Comparison of ENCODE assay signal across 1 cellular context in the genomic region with DNA sequence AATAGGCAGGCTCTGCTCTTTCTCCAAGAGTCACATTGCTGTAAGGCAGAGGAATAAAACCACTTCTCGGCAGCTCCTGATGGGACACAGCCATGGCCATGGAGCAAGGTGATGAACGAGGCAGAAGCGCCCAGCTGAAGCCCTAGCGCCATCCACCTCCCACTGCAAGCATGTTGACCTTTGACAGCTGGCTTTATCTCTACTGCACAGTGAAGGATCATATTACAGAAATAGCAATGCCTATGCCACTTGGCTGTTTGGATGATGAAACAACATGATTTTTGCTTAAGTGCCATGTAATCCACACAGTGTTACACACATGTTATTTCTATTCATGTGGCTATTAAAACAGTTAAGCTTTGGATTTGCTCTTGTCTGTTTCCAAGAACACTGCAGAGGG.
TF ChIP-seq lines count a peak whose summit lies in the region.

No MANE protein-coding gene starts in this region.

TF ChIP-seq in HepG2, 621 proteins besides CTCF, POLR2A, EP300 and RAD21 (continued from another document and continues in another):
- TF ChIP-seq, protein P1, sequence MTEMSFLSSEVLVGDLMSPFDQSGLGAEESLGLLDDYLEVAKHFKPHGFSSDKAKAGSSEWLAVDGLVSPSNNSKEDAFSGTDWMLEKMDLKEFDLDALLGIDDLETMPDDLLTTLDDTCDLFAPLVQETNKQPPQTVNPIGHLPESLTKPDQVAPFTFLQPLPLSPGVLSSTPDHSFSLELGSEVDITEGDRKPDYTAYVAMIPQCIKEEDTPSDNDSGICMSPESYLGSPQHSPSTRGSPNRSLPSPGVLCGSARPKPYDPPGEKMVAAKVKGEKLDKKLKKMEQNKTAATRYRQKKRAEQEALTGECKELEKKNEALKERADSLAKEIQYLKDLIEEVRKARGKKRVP (CRISPR knock-in tag; IDR thresholded peaks at IDR 0.05) = peak in 1 of 2 experiments; percentile 79; a peak in 2 of 4 replicates
- TF ChIP-seq SIX4 (CRISPR knock-in tag; IDR thresholded peaks at IDR 0.05) (peak; percentile 98), SOX13 (IDR thresholded peaks at IDR 0.05) (no peak), SOX13 (CRISPR knock-in tag; conservative IDR thresholded peaks at IDR 0.05 in 1 of 2, IDR thresholded peaks at IDR 0.05 in 1 of 2) (peak in 1 of 2 experiments; percentile 12; a peak in 1 of 4 replicates), BRD4 (CRISPR knock-in tag; IDR thresholded peaks at IDR 0.05) (no peak), HNF4A (CRISPR knock-in tag; IDR thresholded peaks at IDR 0.05) (peak; percentile 49), DNMT1 (CRISPR knock-in tag; IDR thresholded peaks at IDR 0.05) (no peak), ELF3 (CRISPR knock-in tag; IDR thresholded peaks at IDR 0.05) (0 out of 2 replicates have a peak, but pooled peaks have one; percentile 28), HDAC1 (CRISPR knock-in tag; IDR thresholded peaks at IDR 0.05) (0 out of 2 replicates have a peak, but pooled peaks have one; percentile 16), GATAD2A (CRISPR knock-in tag; IDR thresholded peaks at IDR 0.05) (peak; percentile 34; the same call in 1 of the 2 replicates), AGO1 (IDR thresholded peaks at IDR 0.05; ENCODE audit: low read depth, low read length, poor library complexity, severe bottlenecking) (no peak), DR1 (CRISPR knock-in tag; IDR thresholded peaks at IDR 0.05) (no peak), YEATS4 (CRISPR knock-in tag; IDR thresholded peaks at IDR 0.05; ENCODE audit: borderline replicate concordance) (no peak), SMARCE1 (IDR thresholded peaks at IDR 0.05; ENCODE audit: borderline replicate concordance) (no peak), SP140L (CRISPR knock-in tag; IDR thresholded peaks at IDR 0.05; ENCODE audit: borderline replicate concordance) (no peak), GTF2F1 (IDR thresholded peaks at IDR 0.05; ENCODE audit: low read length) (no peak), NR2F1 (CRISPR knock-in tag; IDR thresholded peaks at IDR 0.05) (peak; percentile 76 to 78), ZNF3 (CRISPR knock-in tag; IDR thresholded peaks at IDR 0.05) (no peak), CREB1 (IDR thresholded peaks at IDR 0.05) (no peak), CREB1 (CRISPR knock-in tag; IDR thresholded peaks at IDR 0.05) (no peak), ZNF253 (CRISPR knock-in tag; IDR thresholded peaks at IDR 0.05; ENCODE audit: borderline replicate concordance) (no peak), CEBPB (IDR thresholded peaks at IDR 0.05; ENCODE audit: borderline replicate concordance, low read depth, low read length) (peak; percentile 65; the same call in 1 of the 2 replicates), ZBTB7B (CRISPR knock-in tag; IDR thresholded peaks at IDR 0.05) (no peak), RARG (CRISPR knock-in tag; IDR thresholded peaks at IDR 0.05; ENCODE audit: low read depth) (no peak), ZNF549 (CRISPR knock-in tag; IDR thresholded peaks at IDR 0.05) (no peak), RELA (CRISPR knock-in tag; IDR thresholded peaks at IDR 0.05) (no peak), FOXA1 (IDR thresholded peaks at IDR 0.05) (no peak), FOXA1 (CRISPR knock-in tag; IDR thresholded peaks at IDR 0.05) (peak; percentile 68), ZFAT (CRISPR knock-in tag; conservative IDR thresholded peaks at IDR 0.05) (no peak), CEBPG (CRISPR knock-in tag; IDR thresholded peaks at IDR 0.05) (0 out of 2 replicates have a peak, but pooled peaks have one; percentile 20), ZNF7 (CRISPR knock-in tag; IDR thresholded peaks at IDR 0.05) (no peak), CBX5 (CRISPR knock-in tag; IDR thresholded peaks at IDR 0.05; ENCODE audit: borderline replicate concordance) (no peak), MBD4 (IDR thresholded peaks at IDR 0.05; ENCODE audit: borderline replicate concordance, low read length) (no peak), NR2F6 (IDR thresholded peaks at IDR 0.05) (peak; percentile 70), NR2F6 (CRISPR knock-in tag; IDR thresholded peaks at IDR 0.05) (peak; percentile 85), SYNCRIP (IDR thresholded peaks at IDR 0.05; ENCODE audit: insufficient read depth, low read depth, low read length) (no peak), ZNF75D (CRISPR knock-in tag; IDR thresholded peaks at IDR 0.05; ENCODE audit: borderline replicate concordance) (no peak), KMT2B (CRISPR knock-in tag; IDR thresholded peaks at IDR 0.05) (no peak)
- TF ChIP-seq, protein P2, sequence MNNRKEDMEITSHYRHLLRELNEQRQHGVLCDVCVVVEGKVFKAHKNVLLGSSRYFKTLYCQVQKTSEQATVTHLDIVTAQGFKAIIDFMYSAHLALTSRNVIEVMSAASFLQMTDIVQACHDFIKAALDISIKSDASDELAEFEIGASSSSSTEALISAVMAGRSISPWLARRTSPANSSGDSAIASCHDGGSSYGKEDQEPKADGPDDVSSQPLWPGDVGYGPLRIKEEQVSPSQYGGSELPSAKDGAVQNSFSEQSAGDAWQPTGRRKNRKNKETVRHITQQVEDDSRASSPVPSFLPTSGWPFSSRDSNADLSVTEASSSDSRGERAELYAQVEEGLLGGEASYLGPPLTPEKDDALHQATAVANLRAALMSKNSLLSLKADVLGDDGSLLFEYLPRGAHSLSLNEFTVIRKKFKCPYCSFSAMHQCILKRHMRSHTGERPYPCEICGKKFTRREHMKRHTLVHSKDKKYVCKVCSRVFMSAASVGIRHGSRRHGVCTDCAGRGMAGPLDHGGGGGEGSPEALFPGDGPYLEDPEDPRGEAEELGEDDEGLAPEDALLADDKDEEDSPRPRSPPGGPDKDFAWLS (CRISPR knock-in tag; IDR thresholded peaks at IDR 0.05; ENCODE audit: borderline replicate concordance) = no peak
- TF ChIP-seq, protein P3, sequence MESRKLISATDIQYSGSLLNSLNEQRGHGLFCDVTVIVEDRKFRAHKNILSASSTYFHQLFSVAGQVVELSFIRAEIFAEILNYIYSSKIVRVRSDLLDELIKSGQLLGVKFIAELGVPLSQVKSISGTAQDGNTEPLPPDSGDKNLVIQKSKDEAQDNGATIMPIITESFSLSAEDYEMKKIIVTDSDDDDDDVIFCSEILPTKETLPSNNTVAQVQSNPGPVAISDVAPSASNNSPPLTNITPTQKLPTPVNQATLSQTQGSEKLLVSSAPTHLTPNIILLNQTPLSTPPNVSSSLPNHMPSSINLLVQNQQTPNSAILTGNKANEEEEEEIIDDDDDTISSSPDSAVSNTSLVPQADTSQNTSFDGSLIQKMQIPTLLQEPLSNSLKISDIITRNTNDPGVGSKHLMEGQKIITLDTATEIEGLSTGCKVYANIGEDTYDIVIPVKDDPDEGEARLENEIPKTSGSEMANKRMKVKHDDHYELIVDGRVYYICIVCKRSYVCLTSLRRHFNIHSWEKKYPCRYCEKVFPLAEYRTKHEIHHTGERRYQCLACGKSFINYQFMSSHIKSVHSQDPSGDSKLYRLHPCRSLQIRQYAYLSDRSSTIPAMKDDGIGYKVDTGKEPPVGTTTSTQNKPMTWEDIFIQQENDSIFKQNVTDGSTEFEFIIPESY (CRISPR knock-in tag; IDR thresholded peaks at IDR 0.05) = peak; percentile 83; the same call in 1 of the 2 replicates
- TF ChIP-seq, protein P4, sequence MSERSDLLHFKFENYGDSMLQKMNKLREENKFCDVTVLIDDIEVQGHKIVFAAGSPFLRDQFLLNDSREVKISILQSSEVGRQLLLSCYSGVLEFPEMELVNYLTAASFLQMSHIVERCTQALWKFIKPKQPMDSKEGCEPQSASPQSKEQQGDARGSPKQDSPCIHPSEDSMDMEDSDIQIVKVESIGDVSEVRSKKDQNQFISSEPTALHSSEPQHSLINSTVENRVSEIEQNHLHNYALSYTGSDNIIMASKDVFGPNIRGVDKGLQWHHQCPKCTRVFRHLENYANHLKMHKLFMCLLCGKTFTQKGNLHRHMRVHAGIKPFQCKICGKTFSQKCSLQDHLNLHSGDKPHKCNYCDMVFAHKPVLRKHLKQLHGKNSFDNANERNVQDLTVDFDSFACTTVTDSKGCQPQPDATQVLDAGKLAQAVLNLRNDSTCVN (CRISPR knock-in tag; IDR thresholded peaks at IDR 0.05; ENCODE audit: borderline replicate concordance) = no peak
- TF ChIP-seq, protein P5, sequence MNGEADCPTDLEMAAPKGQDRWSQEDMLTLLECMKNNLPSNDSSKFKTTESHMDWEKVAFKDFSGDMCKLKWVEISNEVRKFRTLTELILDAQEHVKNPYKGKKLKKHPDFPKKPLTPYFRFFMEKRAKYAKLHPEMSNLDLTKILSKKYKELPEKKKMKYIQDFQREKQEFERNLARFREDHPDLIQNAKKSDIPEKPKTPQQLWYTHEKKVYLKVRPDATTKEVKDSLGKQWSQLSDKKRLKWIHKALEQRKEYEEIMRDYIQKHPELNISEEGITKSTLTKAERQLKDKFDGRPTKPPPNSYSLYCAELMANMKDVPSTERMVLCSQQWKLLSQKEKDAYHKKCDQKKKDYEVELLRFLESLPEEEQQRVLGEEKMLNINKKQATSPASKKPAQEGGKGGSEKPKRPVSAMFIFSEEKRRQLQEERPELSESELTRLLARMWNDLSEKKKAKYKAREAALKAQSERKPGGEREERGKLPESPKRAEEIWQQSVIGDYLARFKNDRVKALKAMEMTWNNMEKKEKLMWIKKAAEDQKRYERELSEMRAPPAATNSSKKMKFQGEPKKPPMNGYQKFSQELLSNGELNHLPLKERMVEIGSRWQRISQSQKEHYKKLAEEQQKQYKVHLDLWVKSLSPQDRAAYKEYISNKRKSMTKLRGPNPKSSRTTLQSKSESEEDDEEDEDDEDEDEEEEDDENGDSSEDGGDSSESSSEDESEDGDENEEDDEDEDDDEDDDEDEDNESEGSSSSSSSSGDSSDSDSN (CRISPR knock-in tag; IDR thresholded peaks at IDR 0.05) = no peak
- TF ChIP-seq, protein P6, sequence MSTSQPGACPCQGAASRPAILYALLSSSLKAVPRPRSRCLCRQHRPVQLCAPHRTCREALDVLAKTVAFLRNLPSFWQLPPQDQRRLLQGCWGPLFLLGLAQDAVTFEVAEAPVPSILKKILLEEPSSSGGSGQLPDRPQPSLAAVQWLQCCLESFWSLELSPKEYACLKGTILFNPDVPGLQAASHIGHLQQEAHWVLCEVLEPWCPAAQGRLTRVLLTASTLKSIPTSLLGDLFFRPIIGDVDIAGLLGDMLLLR (CRISPR knock-in tag; IDR thresholded peaks at IDR 0.05) = no peak
- TF ChIP-seq, protein P7, sequence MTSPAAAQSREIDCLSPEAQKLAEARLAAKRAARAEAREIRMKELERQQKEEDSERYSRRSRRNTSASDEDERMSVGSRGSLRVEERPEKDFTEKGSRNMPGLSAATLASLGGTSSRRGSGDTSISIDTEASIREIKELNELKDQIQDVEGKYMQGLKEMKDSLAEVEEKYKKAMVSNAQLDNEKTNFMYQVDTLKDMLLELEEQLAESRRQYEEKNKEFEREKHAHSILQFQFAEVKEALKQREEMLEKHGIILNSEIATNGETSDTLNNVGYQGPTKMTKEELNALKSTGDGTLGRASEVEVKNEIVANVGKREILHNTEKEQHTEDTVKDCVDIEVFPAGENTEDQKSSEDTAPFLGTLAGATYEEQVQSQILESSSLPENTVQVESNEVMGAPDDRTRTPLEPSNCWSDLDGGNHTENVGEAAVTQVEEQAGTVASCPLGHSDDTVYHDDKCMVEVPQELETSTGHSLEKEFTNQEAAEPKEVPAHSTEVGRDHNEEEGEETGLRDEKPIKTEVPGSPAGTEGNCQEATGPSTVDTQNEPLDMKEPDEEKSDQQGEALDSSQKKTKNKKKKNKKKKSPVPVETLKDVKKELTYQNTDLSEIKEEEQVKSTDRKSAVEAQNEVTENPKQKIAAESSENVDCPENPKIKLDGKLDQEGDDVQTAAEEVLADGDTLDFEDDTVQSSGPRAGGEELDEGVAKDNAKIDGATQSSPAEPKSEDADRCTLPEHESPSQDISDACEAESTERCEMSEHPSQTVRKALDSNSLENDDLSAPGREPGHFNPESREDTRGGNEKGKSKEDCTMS (CRISPR knock-in tag; conservative IDR thresholded peaks at IDR 0.05) = no peak
- TF ChIP-seq, protein P8, sequence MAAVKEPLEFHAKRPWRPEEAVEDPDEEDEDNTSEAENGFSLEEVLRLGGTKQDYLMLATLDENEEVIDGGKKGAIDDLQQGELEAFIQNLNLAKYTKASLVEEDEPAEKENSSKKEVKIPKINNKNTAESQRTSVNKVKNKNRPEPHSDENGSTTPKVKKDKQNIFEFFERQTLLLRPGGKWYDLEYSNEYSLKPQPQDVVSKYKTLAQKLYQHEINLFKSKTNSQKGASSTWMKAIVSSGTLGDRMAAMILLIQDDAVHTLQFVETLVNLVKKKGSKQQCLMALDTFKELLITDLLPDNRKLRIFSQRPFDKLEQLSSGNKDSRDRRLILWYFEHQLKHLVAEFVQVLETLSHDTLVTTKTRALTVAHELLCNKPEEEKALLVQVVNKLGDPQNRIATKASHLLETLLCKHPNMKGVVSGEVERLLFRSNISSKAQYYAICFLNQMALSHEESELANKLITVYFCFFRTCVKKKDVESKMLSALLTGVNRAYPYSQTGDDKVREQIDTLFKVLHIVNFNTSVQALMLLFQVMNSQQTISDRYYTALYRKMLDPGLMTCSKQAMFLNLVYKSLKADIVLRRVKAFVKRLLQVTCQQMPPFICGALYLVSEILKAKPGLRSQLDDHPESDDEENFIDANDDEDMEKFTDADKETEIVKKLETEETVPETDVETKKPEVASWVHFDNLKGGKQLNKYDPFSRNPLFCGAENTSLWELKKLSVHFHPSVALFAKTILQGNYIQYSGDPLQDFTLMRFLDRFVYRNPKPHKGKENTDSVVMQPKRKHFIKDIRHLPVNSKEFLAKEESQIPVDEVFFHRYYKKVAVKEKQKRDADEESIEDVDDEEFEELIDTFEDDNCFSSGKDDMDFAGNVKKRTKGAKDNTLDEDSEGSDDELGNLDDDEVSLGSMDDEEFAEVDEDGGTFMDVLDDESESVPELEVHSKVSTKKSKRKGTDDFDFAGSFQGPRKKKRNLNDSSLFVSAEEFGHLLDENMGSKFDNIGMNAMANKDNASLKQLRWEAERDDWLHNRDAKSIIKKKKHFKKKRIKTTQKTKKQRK (IDR thresholded peaks at IDR 0.05; ENCODE audit: low read length) = no peak
- TF ChIP-seq, protein P9, sequence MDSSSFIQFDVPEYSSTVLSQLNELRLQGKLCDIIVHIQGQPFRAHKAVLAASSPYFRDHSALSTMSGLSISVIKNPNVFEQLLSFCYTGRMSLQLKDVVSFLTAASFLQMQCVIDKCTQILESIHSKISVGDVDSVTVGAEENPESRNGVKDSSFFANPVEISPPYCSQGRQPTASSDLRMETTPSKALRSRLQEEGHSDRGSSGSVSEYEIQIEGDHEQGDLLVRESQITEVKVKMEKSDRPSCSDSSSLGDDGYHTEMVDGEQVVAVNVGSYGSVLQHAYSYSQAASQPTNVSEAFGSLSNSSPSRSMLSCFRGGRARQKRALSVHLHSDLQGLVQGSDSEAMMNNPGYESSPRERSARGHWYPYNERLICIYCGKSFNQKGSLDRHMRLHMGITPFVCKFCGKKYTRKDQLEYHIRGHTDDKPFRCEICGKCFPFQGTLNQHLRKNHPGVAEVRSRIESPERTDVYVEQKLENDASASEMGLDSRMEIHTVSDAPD (CRISPR knock-in tag; IDR thresholded peaks at IDR 0.05) = no peak
